1 cellular context compared by ENCODE assay signal in the genomic region with DNA sequence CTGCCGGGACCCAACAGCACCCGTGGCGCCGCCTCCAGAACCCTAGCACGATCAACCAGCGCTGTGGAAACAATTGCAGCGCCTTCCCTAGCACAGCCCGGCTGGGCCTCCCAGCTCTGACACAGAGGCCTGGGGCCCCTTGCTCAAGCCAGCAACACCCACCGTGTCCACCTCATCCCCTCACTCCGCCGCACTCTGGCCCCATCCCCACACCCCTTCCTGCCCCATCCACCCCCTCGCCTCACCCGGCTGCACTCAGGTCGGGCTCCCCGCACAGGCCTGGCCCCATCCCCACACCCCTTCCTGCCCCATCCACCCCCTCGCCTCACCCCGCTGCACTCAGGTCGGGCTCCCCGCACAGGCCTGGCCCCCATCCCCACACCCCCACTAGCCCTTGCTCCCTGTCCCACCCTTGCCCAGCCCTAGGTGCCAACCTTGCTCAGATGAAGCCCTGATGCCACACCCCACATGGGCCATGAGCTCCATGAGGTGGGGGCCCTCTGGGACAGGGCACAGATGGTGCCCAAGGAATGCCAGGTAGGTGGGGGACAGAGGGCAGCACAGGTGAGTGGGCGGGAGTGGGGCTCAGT.
TF ChIP-seq lines count a peak whose summit lies in the region.

No MANE protein-coding gene starts in this region.

TF ChIP-seq in HepG2, 621 proteins besides CTCF, POLR2A, EP300 and RAD21 (continued from another document):
- TF ChIP-seq, protein P1, sequence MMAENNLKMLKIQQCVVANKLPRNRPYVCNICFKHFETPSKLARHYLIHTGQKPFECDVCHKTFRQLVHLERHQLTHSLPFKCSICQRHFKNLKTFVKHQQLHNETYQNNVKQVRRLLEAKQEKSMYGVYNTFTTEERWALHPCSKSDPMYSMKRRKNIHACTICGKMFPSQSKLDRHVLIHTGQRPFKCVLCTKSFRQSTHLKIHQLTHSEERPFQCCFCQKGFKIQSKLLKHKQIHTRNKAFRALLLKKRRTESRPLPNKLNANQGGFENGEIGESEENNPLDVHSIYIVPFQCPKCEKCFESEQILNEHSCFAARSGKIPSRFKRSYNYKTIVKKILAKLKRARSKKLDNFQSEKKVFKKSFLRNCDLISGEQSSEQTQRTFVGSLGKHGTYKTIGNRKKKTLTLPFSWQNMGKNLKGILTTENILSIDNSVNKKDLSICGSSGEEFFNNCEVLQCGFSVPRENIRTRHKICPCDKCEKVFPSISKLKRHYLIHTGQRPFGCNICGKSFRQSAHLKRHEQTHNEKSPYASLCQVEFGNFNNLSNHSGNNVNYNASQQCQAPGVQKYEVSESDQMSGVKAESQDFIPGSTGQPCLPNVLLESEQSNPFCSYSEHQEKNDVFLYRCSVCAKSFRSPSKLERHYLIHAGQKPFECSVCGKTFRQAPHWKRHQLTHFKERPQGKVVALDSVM (CRISPR knock-in tag; IDR thresholded peaks at IDR 0.05) = no peak
- no peak for TF ChIP-seq NFE2 (CRISPR knock-in tag; IDR thresholded peaks at IDR 0.05)
- no peak for TF ChIP-seq ERF (CRISPR knock-in tag; IDR thresholded peaks at IDR 0.05)
